ENCODE assay signal across 1 cellular context in the genomic region with DNA sequence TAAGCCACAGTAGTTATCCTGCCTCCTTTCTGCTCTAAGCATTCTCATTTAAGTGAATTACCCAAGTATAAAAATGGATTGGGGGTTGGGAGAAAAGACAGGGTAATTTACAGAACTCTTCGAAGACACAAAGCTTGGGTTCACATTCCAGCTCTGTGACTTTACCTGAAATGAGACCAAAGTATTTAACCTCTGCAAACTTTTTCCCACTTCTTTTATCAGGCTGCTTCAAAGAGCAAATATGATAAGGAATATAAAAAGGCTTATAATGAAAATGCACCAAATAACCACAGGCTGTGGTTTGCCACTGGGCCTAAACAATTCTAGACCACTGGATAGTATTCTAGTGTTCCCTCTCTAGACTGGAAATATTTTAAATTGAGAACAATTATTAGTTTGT.
TF ChIP-seq lines count a peak whose summit lies in the region.

No MANE protein-coding gene starts in this region.

TF ChIP-seq in IMR-90, 13 proteins besides CTCF, POLR2A, EP300 and RAD21 (continued from another document):
- TF ChIP-seq, protein P1, sequence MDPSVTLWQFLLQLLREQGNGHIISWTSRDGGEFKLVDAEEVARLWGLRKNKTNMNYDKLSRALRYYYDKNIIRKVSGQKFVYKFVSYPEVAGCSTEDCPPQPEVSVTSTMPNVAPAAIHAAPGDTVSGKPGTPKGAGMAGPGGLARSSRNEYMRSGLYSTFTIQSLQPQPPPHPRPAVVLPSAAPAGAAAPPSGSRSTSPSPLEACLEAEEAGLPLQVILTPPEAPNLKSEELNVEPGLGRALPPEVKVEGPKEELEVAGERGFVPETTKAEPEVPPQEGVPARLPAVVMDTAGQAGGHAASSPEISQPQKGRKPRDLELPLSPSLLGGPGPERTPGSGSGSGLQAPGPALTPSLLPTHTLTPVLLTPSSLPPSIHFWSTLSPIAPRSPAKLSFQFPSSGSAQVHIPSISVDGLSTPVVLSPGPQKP (IDR thresholded peaks at IDR 0.05; ENCODE audit: borderline replicate concordance, low read depth, low read length): no peak
- no peak for TF ChIP-seq CEBPB (IDR thresholded peaks at IDR 0.05; ENCODE audit: low read depth, low read length)
